16 cellular contexts compared by ENCODE assay signal in the genomic region with DNA sequence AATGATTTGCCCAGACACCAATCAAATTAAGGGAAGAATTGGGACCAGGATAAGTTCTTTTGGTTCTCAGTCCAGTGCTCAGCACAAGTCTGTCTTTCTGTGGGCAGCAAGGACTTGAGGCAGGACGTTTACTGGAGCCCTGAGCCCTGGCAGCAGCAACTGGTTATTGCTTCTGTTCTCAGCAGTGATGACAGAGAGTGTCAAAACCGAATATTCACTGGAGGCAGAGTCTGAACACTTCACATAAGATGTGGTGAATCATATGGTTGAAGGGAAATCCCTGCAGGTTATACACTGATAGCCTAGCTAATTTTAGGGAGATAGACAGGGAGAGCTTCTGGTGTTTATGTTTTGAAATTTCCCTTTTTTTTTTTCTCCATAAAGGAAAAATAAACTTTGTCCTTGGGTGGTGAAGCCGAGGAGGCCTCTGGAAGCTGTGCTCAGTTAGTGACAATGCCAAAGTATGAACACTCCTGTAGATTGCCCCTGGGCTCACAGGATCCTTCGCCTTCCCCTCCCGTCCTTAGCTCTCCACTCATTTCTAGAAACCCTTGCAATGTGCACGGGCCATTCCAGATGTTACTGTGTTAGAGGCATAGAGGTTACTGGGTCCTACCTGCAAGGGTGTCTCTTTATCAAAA. TPM values are rescaled to one million over a fixed set of nuclear protein-coding genes. Genes with fewer than 3 reads are reported as not detected.
DNase-seq lines count a peak whose midpoint lies in the region; ATAC-seq and TF ChIP-seq lines count a peak whose summit lies in the region.
"Had no signal": no experiment of that assay in that cellular context is flagged by ENCODE, and none has a peak within 500 bp of the region (broad histone marks: within the 10 kb centered on the region; RNA-seq: fewer than 3 reads in every experiment).

No MANE protein-coding gene starts in this region.

- H3K9me2 ChIP-seq in GM23248 (ENCODE audit: insufficient read depth): no peaks in the 10 kb centered on the region

- peaks cover 30% of the 10 kb centered on the region for H3F3A ChIP-seq in GM23248 (ENCODE audit: insufficient read depth)

- WGBS in GM23248 (ENCODE audit: low coverage in 1 of 2, low lambda C conversion rate in 2 of 2, missing lambda C conversion rate in 2 of 2), 2 experiments: 64 to 67% methylated on average over 6 of the region's 6 CpGs

- no peak for TF ChIP-seq CTCF in choroid plexus epithelial cell (conservative IDR thresholded peaks at IDR 0.05; ENCODE audit: low read depth, low read length)
- no peak for TF ChIP-seq CTCF in coronary artery (IDR thresholded peaks at IDR 0.05)

- H3K9ac ChIP-seq in GM23248: peak overlapping the region; percentile 1; the same call in 1 of the 2 replicates

- H3K36me3 ChIP-seq in GM23248 (ENCODE audit: low read depth): no peaks in the 10 kb centered on the region
- no peaks in the 10 kb centered on the region for H3K36me3 ChIP-seq in SJSA1
- H3K36me3 ChIP-seq: BE2C had no signal

- H3K4me2 ChIP-seq in GM23248 (ENCODE audit: unreplicated experiment): peak overlapping the region; percentile 8

- DNase-seq in GM23248 (peak; percentile 60), SJSA1 (ENCODE audit: low read depth in 1 of 2, low spot score in 2 of 2) (peak; percentile 63 to 87), choroid plexus epithelial cell (ENCODE audit: low read depth) (peak; percentile 55), skeletal muscle cell (ENCODE audit: low read depth) (peak; percentile 27), NCI-H524 treated with DMSO at 0.1 percent for 48 hours (lab: John Stamatoyannopoulos, UW) (no peak), coronary artery (ENCODE audit: low spot score) (no peak)
- DNase-seq in stimulated activated CD4-positive, alpha-beta T cell treated with anti-CD3 and anti-CD28 coated beads, Interleukin-2, amount 100 ng/mL, for 48 hours: no peak
- DNase-seq: BE2C; CD8-positive, alpha-beta memory T cell; DMS 273 treated with DMSO at 0.1 percent for 48 hours; NCI-H1436; NCI-H2107; NCI-H345; SHP77 had no signal

- H3K27me3 ChIP-seq in GM23248 (replicated peaks; ENCODE audit: insufficient read depth) (no peaks in the 10 kb centered on the region), SJSA1 (replicated peaks) (no peaks in the 10 kb centered on the region)
- H3K27me3 ChIP-seq: BE2C had no signal

- H3K27ac ChIP-seq in GM23248 (peak overlapping the region; percentile 74), SJSA1 (peak overlapping the region; percentile 40), coronary artery (peak overlapping the region in 1 of 2 donors; percentile 29)

- no peak for ATAC-seq in HG02973 (IDR thresholded peaks at IDR 0.05; ENCODE audit: unreplicated experiment)
- ATAC-seq: HCT116 had no signal

- H2AFZ ChIP-seq in GM23248: peak overlapping the region; percentile 43; the same call in 1 of the 2 replicates

- H4K20me1 ChIP-seq in GM23248 (ENCODE audit: insufficient read depth): no peaks in the 10 kb centered on the region

- H3K4me1 ChIP-seq in GM23248 (ENCODE audit: insufficient read depth) (peaks cover 45% of the 10 kb centered on the region), SJSA1 (replicated peaks) (peaks cover 31% of the 10 kb centered on the region)
- H3K4me1 ChIP-seq: BE2C had no signal

- H3K79me2 ChIP-seq in GM23248 (ENCODE audit: insufficient read depth): no peaks in the 10 kb centered on the region

- in situ Hi-C loops in GM23248 (cut with MboI): loop anchor here (10.0 kb wide), 1 partner anchor 141 kb away; no protein-coding TSS in a partner anchor

- no peak overlapping the region for H3K4me3 ChIP-seq in GM23248
- H3K4me3 ChIP-seq in SJSA1: no peak overlapping the region
- no peak overlapping the region for H3K4me3 ChIP-seq in choroid plexus epithelial cell (ENCODE audit: low read depth, low read length)
- no peak overlapping the region for H3K4me3 ChIP-seq in skeletal muscle cell (ENCODE audit: low read depth, low read length)
- H3K4me3 ChIP-seq in coronary artery: no peak overlapping the region

- H3K9me3 ChIP-seq in GM23248 (ENCODE audit: low read depth) (no peaks in the 10 kb centered on the region), SJSA1 (replicated peaks) (no peaks in the 10 kb centered on the region; the same call in 1 of the 2 replicates)
- H3K9me3 ChIP-seq: BE2C had no signal

RNA-seq across cellular contexts. Expression of gene TSPAN2, which starts 26.3 kb away (rescaled TPM):
- 2.7 and 9.0 TPM in 2 replicates for total RNA-seq in GM23248 (2014; rRNA removed; shearing (Covaris generic))
- polyA plus RNA-seq in GM23248 (2016; fragmentation: Nextera tagmentation; extraction: Ambion mirVana): 8.1 and 10.1 TPM in 2 replicates
- 11.9 and 18.2 TPM in 2 replicates for total RNA-seq in SJSA1 (2014; rRNA removed; shearing (Covaris generic))

Comparison
In these comparisons a context has a peak if more than half of its experiments do, and no peak if none do; other contexts are left out.
1. DNase-seq: peak in GM23248 (single experiment), SJSA1 (2 of 2), choroid plexus epithelial cell (single experiment) and skeletal muscle cell (single experiment); none in stimulated activated CD4-positive, alpha-beta T cell treated with anti-CD3 and anti-CD28 coated beads, Interleukin-2, amount 100 ng/mL, for 48 hours (0 of 2), NCI-H524 treated with DMSO at 0.1 percent for 48 hours (single experiment) and coronary artery (single experiment).